In genomic region chr12:89827592-89827991, GRCh38 we compare ENCODE assay signal across 1 cellular context.
A peak's percentile ranks its signal among the peaks of the same experiment; 100 is the strongest.
TF ChIP-seq lines count a peak whose summit lies in the region.

No MANE protein-coding gene starts in this region.

TF ChIP-seq in K562, 482 proteins besides CTCF, POLR2A, EP300 and RAD21 (continued from another document and continues in another):
- no peak for TF ChIP-seq ZNF318 (IDR thresholded peaks at IDR 0.05; ENCODE audit: borderline replicate concordance in 1 of 2, low read depth in 1 of 2)
- TF ChIP-seq, protein P1, sequence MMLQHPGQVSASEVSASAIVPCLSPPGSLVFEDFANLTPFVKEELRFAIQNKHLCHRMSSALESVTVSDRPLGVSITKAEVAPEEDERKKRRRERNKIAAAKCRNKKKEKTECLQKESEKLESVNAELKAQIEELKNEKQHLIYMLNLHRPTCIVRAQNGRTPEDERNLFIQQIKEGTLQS (IDR thresholded peaks at IDR 0.05): peak; percentile 74; the same call in 1 of the 2 replicates
- TF ChIP-seq, protein P1 (CRISPR knock-in tag; conservative IDR thresholded peaks at IDR 0.05): no peak
- peak; percentile 50; the same call in 1 of the 2 replicates for TF ChIP-seq ZNF766 (CRISPR knock-in tag; conservative IDR thresholded peaks at IDR 0.05)
- TF ChIP-seq BHLHE40 (IDR thresholded peaks at IDR 0.05; ENCODE audit: low read length): peak; percentile 65; the same call in 1 of the 2 replicates
- TF ChIP-seq PML (IDR thresholded peaks at IDR 0.05; ENCODE audit: low read length): 0 out of 2 replicates have a peak, but pooled peaks have one; percentile 33
- TF ChIP-seq ARID1B (IDR thresholded peaks at IDR 0.05): peak; percentile 79
- TF ChIP-seq HMBOX1 (IDR thresholded peaks at IDR 0.05): 0 out of 2 replicates have a peak, but pooled peaks have one; percentile 28
- no peak for TF ChIP-seq SRSF1 (IDR thresholded peaks at IDR 0.05; ENCODE audit: low read depth, low read length)
- TF ChIP-seq, protein P2, sequence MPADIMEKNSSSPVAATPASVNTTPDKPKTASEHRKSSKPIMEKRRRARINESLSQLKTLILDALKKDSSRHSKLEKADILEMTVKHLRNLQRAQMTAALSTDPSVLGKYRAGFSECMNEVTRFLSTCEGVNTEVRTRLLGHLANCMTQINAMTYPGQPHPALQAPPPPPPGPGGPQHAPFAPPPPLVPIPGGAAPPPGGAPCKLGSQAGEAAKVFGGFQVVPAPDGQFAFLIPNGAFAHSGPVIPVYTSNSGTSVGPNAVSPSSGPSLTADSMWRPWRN (IDR thresholded peaks at IDR 0.05; ENCODE audit: low read depth): 0 out of 2 replicates have a peak, but pooled peaks have one; percentile 21
- peak; percentile 72 for TF ChIP-seq SMAD4 (CRISPR knock-in tag; conservative IDR thresholded peaks at IDR 0.05)
- TF ChIP-seq CUX1 (CRISPR knock-in tag; IDR thresholded peaks at IDR 0.05): no peak
- TF ChIP-seq, protein P3, sequence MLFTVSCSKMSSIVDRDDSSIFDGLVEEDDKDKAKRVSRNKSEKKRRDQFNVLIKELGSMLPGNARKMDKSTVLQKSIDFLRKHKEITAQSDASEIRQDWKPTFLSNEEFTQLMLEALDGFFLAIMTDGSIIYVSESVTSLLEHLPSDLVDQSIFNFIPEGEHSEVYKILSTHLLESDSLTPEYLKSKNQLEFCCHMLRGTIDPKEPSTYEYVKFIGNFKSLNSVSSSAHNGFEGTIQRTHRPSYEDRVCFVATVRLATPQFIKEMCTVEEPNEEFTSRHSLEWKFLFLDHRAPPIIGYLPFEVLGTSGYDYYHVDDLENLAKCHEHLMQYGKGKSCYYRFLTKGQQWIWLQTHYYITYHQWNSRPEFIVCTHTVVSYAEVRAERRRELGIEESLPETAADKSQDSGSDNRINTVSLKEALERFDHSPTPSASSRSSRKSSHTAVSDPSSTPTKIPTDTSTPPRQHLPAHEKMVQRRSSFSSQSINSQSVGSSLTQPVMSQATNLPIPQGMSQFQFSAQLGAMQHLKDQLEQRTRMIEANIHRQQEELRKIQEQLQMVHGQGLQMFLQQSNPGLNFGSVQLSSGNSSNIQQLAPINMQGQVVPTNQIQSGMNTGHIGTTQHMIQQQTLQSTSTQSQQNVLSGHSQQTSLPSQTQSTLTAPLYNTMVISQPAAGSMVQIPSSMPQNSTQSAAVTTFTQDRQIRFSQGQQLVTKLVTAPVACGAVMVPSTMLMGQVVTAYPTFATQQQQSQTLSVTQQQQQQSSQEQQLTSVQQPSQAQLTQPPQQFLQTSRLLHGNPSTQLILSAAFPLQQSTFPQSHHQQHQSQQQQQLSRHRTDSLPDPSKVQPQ (CRISPR knock-in tag; IDR thresholded peaks at IDR 0.05; ENCODE audit: borderline replicate concordance): no peak
- TF ChIP-seq PKNOX1 (IDR thresholded peaks at IDR 0.05): peak; percentile 23; the same call in 1 of the 2 replicates
- peak; percentile 76 for TF ChIP-seq TEAD4 (IDR thresholded peaks at IDR 0.05; ENCODE audit: low read length)
- TF ChIP-seq TEAD4 (CRISPR knock-in tag; IDR thresholded peaks at IDR 0.05; ENCODE audit: borderline replicate concordance): no peak
- no peak for TF ChIP-seq MCM7 (IDR thresholded peaks at IDR 0.05)
- TF ChIP-seq, protein P4, sequence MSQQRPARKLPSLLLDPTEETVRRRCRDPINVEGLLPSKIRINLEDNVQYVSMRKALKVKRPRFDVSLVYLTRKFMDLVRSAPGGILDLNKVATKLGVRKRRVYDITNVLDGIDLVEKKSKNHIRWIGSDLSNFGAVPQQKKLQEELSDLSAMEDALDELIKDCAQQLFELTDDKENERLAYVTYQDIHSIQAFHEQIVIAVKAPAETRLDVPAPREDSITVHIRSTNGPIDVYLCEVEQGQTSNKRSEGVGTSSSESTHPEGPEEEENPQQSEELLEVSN (IDR thresholded peaks at IDR 0.05; ENCODE audit: borderline replicate concordance in 1 of 2, extremely low read depth in 1 of 2, insufficient read depth in 1 of 2, insufficient read length in 1 of 2, low read depth in 1 of 2, low read length in 1 of 2, poor library complexity in 1 of 2, severe bottlenecking in 1 of 2): no peak
- peak; percentile 78 for TF ChIP-seq CBFA2T3 (IDR thresholded peaks at IDR 0.05)
- peak; percentile 81 for TF ChIP-seq ZNF740 (CRISPR knock-in tag; IDR thresholded peaks at IDR 0.05)
- TF ChIP-seq ZNF740 (tag; IDR thresholded peaks at IDR 0.05): peak in 1 of 2 experiments; percentile 51; a peak in 1 of 4 replicates
- TF ChIP-seq MTA2 (IDR thresholded peaks at IDR 0.05; ENCODE audit: low read depth): peak; percentile 38; the same call in 1 of the 2 replicates
- no peak for TF ChIP-seq CHD1 (IDR thresholded peaks at IDR 0.05; ENCODE audit: low read length)
- TF ChIP-seq TCF3 (CRISPR knock-in tag; IDR thresholded peaks at IDR 0.05): peak; percentile 28; the same call in 1 of the 2 replicates
- TF ChIP-seq MEF2D (tag; conservative IDR thresholded peaks at IDR 0.05; ENCODE audit: low read depth): no peak
- peak; percentile 51; the same call in 1 of the 2 replicates for TF ChIP-seq ZEB2 (IDR thresholded peaks at IDR 0.05)
- peak; percentile 70; the same call in 1 of the 2 replicates for TF ChIP-seq SMARCE1 (IDR thresholded peaks at IDR 0.05)
- no peak for TF ChIP-seq CCAR2 (IDR thresholded peaks at IDR 0.05; ENCODE audit: low read depth, low read length)
- TF ChIP-seq CTBP1 (IDR thresholded peaks at IDR 0.05; ENCODE audit: borderline replicate concordance): peak; percentile 45; the same call in 1 of the 2 replicates
- TF ChIP-seq NCOA2 (IDR thresholded peaks at IDR 0.05; ENCODE audit: partially characterized antibody in 2 of 2): no peak
